In genomic region chr6:28982476-28983266, GRCh38 we compare ENCODE assay signal across 8 cellular contexts. TPM values are rescaled to one million over a fixed set of nuclear protein-coding genes. Genes with fewer than 3 reads are reported as not detected.
DNase-seq lines count a peak whose midpoint lies in the region; ATAC-seq and TF ChIP-seq lines count a peak whose summit lies in the region.

No MANE protein-coding gene starts in this region.

- TF ChIP-seq EP300 in stomach (IDR thresholded peaks at IDR 0.05) = no peak

- H3K36me3 ChIP-seq in BLaER1 treated with 17β-estradiol and CSF1 and Interleukin-3, amounts not matched to agents 10 nM and 100 nM = no peaks in the 10 kb centered on the region
- H3K36me3 ChIP-seq in HAP-1 (replicated peaks) = no peaks in the 10 kb centered on the region
- no peaks in the 10 kb centered on the region for H3K36me3 ChIP-seq in PC-3 (ENCODE audit: low read depth, low read length)
- no peaks in the 10 kb centered on the region for H3K36me3 ChIP-seq in mammary epithelial cell (ENCODE audit: insufficient read depth, low read length)
- H3K36me3 ChIP-seq in kidney epithelial cell (ENCODE audit: control insufficient read depth, insufficient read depth, low read length) = no peaks in the 10 kb centered on the region
- no peaks in the 10 kb centered on the region for H3K36me3 ChIP-seq in stomach

- no peaks in the 10 kb centered on the region for H3K9me2 ChIP-seq in PC-3 (replicated peaks; ENCODE audit: low read length)

- H3K27me3 ChIP-seq in BLaER1 treated with 17β-estradiol and CSF1 and Interleukin-3, amounts not matched to agents 10 nM and 100 nM = peaks cover 0 to 13% (median 8%) of the 10 kb centered on the region in 11 experiments; a peak in 16 of 22 replicates
- H3K27me3 ChIP-seq in HAP-1 (ENCODE audit: low read depth) = no peaks in the 10 kb centered on the region
- no peaks in the 10 kb centered on the region for H3K27me3 ChIP-seq in PC-3 (ENCODE audit: low read length)
- H3K27me3 ChIP-seq in mammary epithelial cell (ENCODE audit: insufficient read depth, low read length) = no peaks in the 10 kb centered on the region
- H3K27me3 ChIP-seq in kidney epithelial cell (ENCODE audit: control insufficient read depth, insufficient read depth, low read length) = no peaks in the 10 kb centered on the region
- peaks cover 0 to 10% (median 0%) of the 10 kb centered on the region in 3 donors for H3K27me3 ChIP-seq in stomach

- peak; percentile 66 to 76 for DNase-seq in HAP-1 (ENCODE audit: low spot score in 2 of 2)
- peak; percentile 75 for DNase-seq in PC-3
- DNase-seq in mammary epithelial cell = peak; percentile 65
- DNase-seq in kidney epithelial cell (ENCODE audit: low read depth) = no peak
- DNase-seq in stomach = no peak
- DNase-seq in activated CD4-positive, CD25-positive, alpha-beta regulatory T cell (lab: John Stamatoyannopoulos, UW) = no peak

- dilution Hi-C loops in mammary epithelial cell (cut with HindIII; ENCODE audit: low sequenced_read_pairs) = no loop called here

- CTCF ChIA-PET in PC-3 (lab: Charles Lee) (no interaction called here), mammary epithelial cell (lab: Charles Lee; ENCODE audit: low non-redundant PET) (interaction anchor here (0.6 kb wide), 1 partner anchor 17 kb away, joined by 3 read pairs; no protein-coding TSS in a partner anchor)

- peak overlapping the region; percentile 63 to 81 (median 66) for H3K4me3 ChIP-seq in BLaER1 treated with 17β-estradiol and CSF1 and Interleukin-3, amounts not matched to agents 10 nM and 100 nM
- H3K4me3 ChIP-seq in HAP-1 = peak overlapping the region; percentile 45
- H3K4me3 ChIP-seq in PC-3 (ENCODE audit: low read length) = peak overlapping the region; percentile 92
- H3K4me3 ChIP-seq in mammary epithelial cell (replicated peaks in 1 of 3; ENCODE audit: insufficient read depth in 1 of 3, low read depth in 2 of 3, low read length in 3 of 3) = peak overlapping the region; percentile 92 to 95 (median 95)
- peak overlapping the region; percentile 46 for H3K4me3 ChIP-seq in kidney epithelial cell (ENCODE audit: low read depth, low read length)
- H3K4me3 ChIP-seq in stomach = peak overlapping the region; percentile 60 to 74 (median 66)

- no peaks in the 10 kb centered on the region for H3K79me2 ChIP-seq in PC-3 (ENCODE audit: low read length)
- no peaks in the 10 kb centered on the region for H3K79me2 ChIP-seq in mammary epithelial cell (ENCODE audit: insufficient read depth, low read length)

- peak; percentile 67 for ATAC-seq in PC-3
- no peak for ATAC-seq in GM21360 (IDR thresholded peaks at IDR 0.05; ENCODE audit: unreplicated experiment)

- H3K9ac ChIP-seq in BLaER1 treated with 17β-estradiol and CSF1 and Interleukin-3, amounts not matched to agents 10 nM and 100 nM = peak overlapping the region; percentile 48 to 80 (median 77); a peak in 21 of 22 replicates
- H3K9ac ChIP-seq in PC-3 (ENCODE audit: low read length) (peak overlapping the region; percentile 55), mammary epithelial cell (ENCODE audit: insufficient read depth, low read length) (peak overlapping the region; percentile 76)

- POLR2A ChIA-PET in PC-3 (lab: Charles Lee; ENCODE audit: unreplicated experiment) = no interaction called here

- H3K4me2 ChIP-seq in BLaER1 treated with 17β-estradiol and CSF1 and Interleukin-3, amounts not matched to agents 10 nM and 100 nM = peak overlapping the region; percentile 55 to 89 (median 79)
- H3K4me2 ChIP-seq in PC-3 (ENCODE audit: low read length) = peak overlapping the region; percentile 86
- peak overlapping the region; percentile 71 for H3K4me2 ChIP-seq in mammary epithelial cell (ENCODE audit: insufficient read depth, low read depth, low read length)

- BruUV-seq in PC-3 (replicated peaks; lab: Mats Ljungman, UMichigan) (no TSS peak), mammary epithelial cell (replicated peaks; lab: Mats Ljungman, UMichigan) (no TSS peak)

- peaks cover 3% of the 10 kb centered on the region for H3F3A ChIP-seq in PC-3 (ENCODE audit: low read length, unreplicated experiment)

- peaks cover 0 to 18% (median 4%) of the 10 kb centered on the region in 11 experiments; a peak in 9 of 22 replicates for H3K9me3 ChIP-seq in BLaER1 treated with 17β-estradiol and CSF1 and Interleukin-3, amounts not matched to agents 10 nM and 100 nM (replicated peaks in 1 of 11)
- H3K9me3 ChIP-seq in HAP-1 (no peaks in the 10 kb centered on the region), PC-3 (ENCODE audit: low read length) (no peaks in the 10 kb centered on the region), mammary epithelial cell (replicated peaks; ENCODE audit: insufficient read depth, low read length) (no peaks in the 10 kb centered on the region), stomach (peaks cover 0 to 2% (median 0%) of the 10 kb centered on the region in 4 donors)

- TF ChIP-seq CTCF in PC-3 (conservative IDR thresholded peaks at IDR 0.05; ENCODE audit: low read depth, low read length) (no peak; the same call in 1 of the 2 replicates), mammary epithelial cell (conservative IDR thresholded peaks at IDR 0.05 in 1 of 2, IDR thresholded peaks at IDR 0.05 in 1 of 2; ENCODE audit: extremely low read depth in 1 of 2, insufficient read depth in 1 of 2, low read depth in 1 of 2, low read length in 2 of 2) (peak in 1 of 2 donors; percentile 28), kidney epithelial cell (IDR thresholded peaks at IDR 0.05; ENCODE audit: insufficient read depth, low read length, poor library complexity, severe bottlenecking) (peak; percentile 24), stomach (IDR thresholded peaks at IDR 0.05) (no peak)

- no peaks in the 10 kb centered on the region for H4K20me1 ChIP-seq in BLaER1 treated with 17β-estradiol and CSF1 and Interleukin-3, amounts not matched to agents 10 nM and 100 nM
- no peaks in the 10 kb centered on the region for H4K20me1 ChIP-seq in PC-3 (ENCODE audit: low read length)
- H4K20me1 ChIP-seq in mammary epithelial cell (ENCODE audit: insufficient read depth, low read length) = no peaks in the 10 kb centered on the region

- H3K27ac ChIP-seq in BLaER1 treated with 17β-estradiol and CSF1 and Interleukin-3, amounts not matched to agents 10 nM and 100 nM = peak overlapping the region in 8 of 11 experiments; percentile 57 to 88 (median 74); a peak in 16 of 22 replicates
- H3K27ac ChIP-seq in PC-3 (ENCODE audit: low read length) (peak overlapping the region; percentile 11; the same call in 1 of the 2 replicates), mammary epithelial cell (ENCODE audit: insufficient read depth, low read depth, low read length) (peak overlapping the region; percentile 63), stomach (peak overlapping the region in 4 of 5 donors; percentile 63 to 86 (median 75))

- intact Hi-C loops in PC-3 (cut with micrococcal nuclease) = loop anchor here (1.0 to 2.0 kb wide), 4 partner anchors 60 to 145 kb away; no protein-coding TSS in a partner anchor
- intact Hi-C loops in mammary epithelial cell (cut with micrococcal nuclease) = loop anchor here (1.0 to 5.0 kb wide), 4 partner anchors 34 to 190 kb away; no protein-coding TSS in a partner anchor
- intact Hi-C loops in stomach (cut with DNase I; ENCODE audit: low total_unique reads) = loop anchor here (5.0 kb wide), 1 partner anchor 40 kb away; no protein-coding TSS in a partner anchor

- in situ Hi-C loops in HAP-1 (cut with MboI; ENCODE audit: low sequenced_read_pairs) = loop anchor here (5.0 kb wide), 1 partner anchor 35 kb away; no protein-coding TSS in a partner anchor
- in situ Hi-C loops in mammary epithelial cell (cut with MboI; ENCODE audit: low sequenced_read_pairs in 2 of 2) = no loop called here

- H2AFZ ChIP-seq in PC-3 (ENCODE audit: low read length) (peak overlapping the region; percentile 96), mammary epithelial cell (ENCODE audit: low read depth, low read length) (peak overlapping the region; percentile 84)

- TF ChIP-seq POLR2A in stomach (IDR thresholded peaks at IDR 0.05) = no peak

- 9% methylated on average over 17 of the region's 17 CpGs for WGBS in mammary epithelial cell (ENCODE audit: low coverage, missing lambda C conversion rate)
- 12 to 16% (median 15%) methylated on average over 17 of the region's 17 CpGs for WGBS in stomach, 5 donors

- peaks cover 9 to 34% (median 20%) of the 10 kb centered on the region in 10 experiments; a peak in 19 of 20 replicates for H3K4me1 ChIP-seq in BLaER1 treated with 17β-estradiol and CSF1 and Interleukin-3, amounts not matched to agents 10 nM and 100 nM
- H3K4me1 ChIP-seq in HAP-1 (peaks cover 22% of the 10 kb centered on the region), PC-3 (ENCODE audit: insufficient read depth, low read length) (peaks cover 33% of the 10 kb centered on the region), mammary epithelial cell (ENCODE audit: insufficient read depth, low read length) (peaks cover 26% of the 10 kb centered on the region), stomach (peaks cover 0 to 43% (median 16%) of the 10 kb centered on the region in 4 donors)

RNA-seq across cellular contexts. Expression of gene ZNF311, which starts 22.4 kb away (rescaled TPM):
- total RNA-seq in PC-3 (2014; rRNA removed) (0.04 and 0.40 TPM in 2 replicates), mammary epithelial cell (1 to 10 TPM; 2.0 to 4.0 TPM), kidney epithelial cell (2.6 and 2.7 TPM in 2 replicates), stomach (1 to 10 TPM in 2 of 5 donors, under 1 TPM in 2, not detected in 1; 0.72 to 6.7 (median 1.5) TPM)
- polyA plus RNA-seq in mammary epithelial cell (1.3 TPM), stomach (1 to 10 TPM in 1 of 3 donors, under 1 TPM in 2; 0.50 to 1.2 (median 0.61) TPM)
- polyA minus RNA-seq in mammary epithelial cell = not detected

RNA-seq across cellular contexts. Expression of gene TRIM27, which starts 58.9 kb away (rescaled TPM):
- total RNA-seq in PC-3 (2014; rRNA removed) (85.8 and 92.5 TPM in 2 replicates), mammary epithelial cell (10 to 100 TPM; 45.3 to 49.2 TPM), kidney epithelial cell (101 and 119 TPM in 2 replicates), stomach (100 to 1,000 TPM in 1 of 5 donors, 10 to 100 TPM in 4; 59.1 to 102 (median 77.7) TPM)
- polyA plus RNA-seq in mammary epithelial cell (46.7 TPM), stomach (10 to 100 TPM; 24.2 to 33.5 (median 31.6) TPM)
- polyA minus RNA-seq in mammary epithelial cell = 69.3 TPM

Comparison
In these comparisons a context has a peak if more than half of its experiments do, and no peak if none do; other contexts are left out.
1. H3K27ac ChIP-seq: peak in every context shown above with its lines; median percentile 75 in stomach; 74 in BLaER1 treated with 17β-estradiol and CSF1 and Interleukin-3, amounts not matched to agents 10 nM and 100 nM; 63 in mammary epithelial cell; 11 in PC-3.
2. H3K4me3 ChIP-seq: peak in every context shown above with its lines; median percentile 95 in mammary epithelial cell; 92 in PC-3; 66 in BLaER1 treated with 17β-estradiol and CSF1 and Interleukin-3, amounts not matched to agents 10 nM and 100 nM; 66 in stomach; 46 in kidney epithelial cell; 45 in HAP-1.
3. DNase-seq: peak in HAP-1 (2 of 2), PC-3 (single experiment) and mammary epithelial cell (single experiment); none in kidney epithelial cell (single experiment), stomach (single experiment) and activated CD4-positive, CD25-positive, alpha-beta regulatory T cell (0 of 4).
4. Peak in every context shown above with its lines, with median percentiles within 50 percentile points of each other: H3K4me2 ChIP-seq and H3K9ac ChIP-seq.